Comparison of ENCODE assay signal across 7 cellular contexts in the genomic region with DNA sequence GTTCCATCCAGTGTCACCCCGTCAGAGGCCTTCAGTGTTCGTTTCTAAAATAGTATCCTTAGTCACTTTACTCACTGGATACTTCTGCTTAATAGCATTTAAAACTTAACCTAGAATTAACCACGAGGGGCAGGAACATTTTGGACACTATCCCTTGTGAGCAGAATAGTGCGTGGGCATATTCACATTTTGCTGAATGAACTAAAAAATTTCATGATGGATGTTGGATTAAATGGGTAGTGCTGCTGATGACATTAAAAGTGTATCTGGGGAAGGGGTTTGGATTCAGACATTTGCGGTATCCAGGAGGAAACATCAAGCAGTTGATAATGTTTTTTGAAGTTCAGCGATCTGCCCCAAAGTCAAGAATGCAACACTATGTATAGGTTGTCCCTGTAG. TPM values are rescaled to one million over a fixed set of nuclear protein-coding genes. Genes with fewer than 3 reads are reported as not detected.
DNase-seq lines count a peak whose midpoint lies in the region; ATAC-seq and TF ChIP-seq lines count a peak whose summit lies in the region.

No MANE protein-coding gene starts in this region.

- intact Hi-C loops in activated B cell treated with CpG ODN at 0.5 μM for 24 hours (cut with micrococcal nuclease), result loop anchor here (1.0 to 5.0 kb wide), 8 partner anchors 53 to 1522 kb away; a partner anchor contains a TSS

- TF ChIP-seq CTCF in HFFc6 (IDR thresholded peaks at IDR 0.05) (no peak), activated B cell treated with CpG ODN at 0.5 μM for 24 hours (IDR thresholded peaks at IDR 0.05) (no peak)

- CTCF ChIA-PET in activated B cell treated with CpG ODN at 0.5 μM for 24 hours (lab: Charles Lee), result interaction anchor here (0.7 to 0.9 kb wide), 3 partner anchors 53 to 253 kb away, joined by 3 to 4 read pairs (median 4); a partner anchor contains a TSS

- peaks cover 29% of the 10 kb centered on the region for H3K36me3 Mint-ChIP-seq in HFFc6 (ENCODE audit: low read depth)
- H3K36me3 Mint-ChIP-seq in activated B cell treated with CpG ODN at 0.5 μM for 24 hours (ENCODE audit: low read depth), result peaks cover 56% of the 10 kb centered on the region

- H3K27ac Mint-ChIP-seq in HFFc6 (peak overlapping the region; percentile 99), activated B cell treated with CpG ODN at 0.5 μM for 24 hours (peak overlapping the region; percentile 98)
- H3K27ac Mint-ChIP-seq in stimulated activated naive CD8-positive, alpha-beta T cell treated with anti-CD3 and anti-CD28 coated beads, Interleukin-15, amount 100 ng/mL, for 72 hours, result peak overlapping the region; percentile 98 to 99

- H3K27me3 ChIP-seq in iPS DF 6.9 (ENCODE audit: control insufficient read depth, insufficient read depth, low read length), result no peaks in the 10 kb centered on the region

- no peaks in the 10 kb centered on the region; the same call in 1 of the 2 replicates for H3K36me3 ChIP-seq in iPS DF 6.9 (ENCODE audit: control insufficient read depth, insufficient read depth, low read length)

- H3K27me3 Mint-ChIP-seq in HFFc6 (ENCODE audit: insufficient read depth), result peaks cover 13% of the 10 kb centered on the region
- H3K27me3 Mint-ChIP-seq in activated B cell treated with CpG ODN at 0.5 μM for 24 hours, result peaks cover 2% of the 10 kb centered on the region
- no peaks in the 10 kb centered on the region for H3K27me3 Mint-ChIP-seq in stimulated activated naive CD8-positive, alpha-beta T cell treated with anti-CD3 and anti-CD28 coated beads, Interleukin-15, amount 100 ng/mL, for 72 hours

- peak overlapping the region; percentile 62; the same call in 1 of the 2 replicates for H3K4me3 ChIP-seq in iPS DF 6.9 (ENCODE audit: low read length)

- no peaks in the 10 kb centered on the region for H3K9me3 ChIP-seq in iPS DF 6.9 (ENCODE audit: control insufficient read depth, insufficient read depth, low read length)

- peaks cover 37% of the 10 kb centered on the region for H3K4me1 Mint-ChIP-seq in HFFc6 (ENCODE audit: low read depth)
- H3K4me1 Mint-ChIP-seq in activated B cell treated with CpG ODN at 0.5 μM for 24 hours, result peaks cover 41% of the 10 kb centered on the region
- peaks cover 47% of the 10 kb centered on the region for H3K4me1 Mint-ChIP-seq in stimulated activated naive CD8-positive, alpha-beta T cell treated with anti-CD3 and anti-CD28 coated beads, Interleukin-15, amount 100 ng/mL, for 72 hours

- no peak for ATAC-seq in activated B cell treated with CpG ODN at 0.5 μM for 24 hours (ENCODE audit: low read depth)
- ATAC-seq in stimulated activated naive CD8-positive, alpha-beta T cell treated with anti-CD3 and anti-CD28 coated beads, Interleukin-15, amount 100 ng/mL, for 72 hours, result no peak
- no peak for ATAC-seq in GM21515 (IDR thresholded peaks at IDR 0.05; ENCODE audit: unreplicated experiment)
- ATAC-seq in GM21360 (IDR thresholded peaks at IDR 0.05; ENCODE audit: unreplicated experiment), result no peak

- H3K27ac ChIP-seq in iPS DF 6.9 (ENCODE audit: low read length), result no peak overlapping the region

- no peaks in the 10 kb centered on the region for H3K9me3 Mint-ChIP-seq in HFFc6
- no peaks in the 10 kb centered on the region for H3K9me3 Mint-ChIP-seq in activated B cell treated with CpG ODN at 0.5 μM for 24 hours
- no peaks in the 10 kb centered on the region for H3K9me3 Mint-ChIP-seq in stimulated activated naive CD8-positive, alpha-beta T cell treated with anti-CD3 and anti-CD28 coated beads, Interleukin-15, amount 100 ng/mL, for 72 hours

- H3K4me1 ChIP-seq in iPS DF 6.9 (ENCODE audit: control insufficient read depth, insufficient read depth, low read length), result no peaks in the 10 kb centered on the region

- no CpG with 5 or more reads among the region's 6 CpGs for WGBS in iPS DF 6.9 (ENCODE audit: insufficient coverage, insufficient read length)

- POLR2A ChIA-PET in activated B cell treated with CpG ODN at 0.5 μM for 24 hours (lab: Charles Lee), result interaction anchor here (0.6 to 4.0 kb wide), 14 partner anchors 15 to 1035 kb away, joined by 3 to 95 read pairs (median 4); a partner anchor contains a TSS

- DNase-seq in HFFc6 (no peak), activated B cell treated with CpG ODN at 0.5 μM for 24 hours (no peak), iPS DF 6.9 (ENCODE audit: low read depth, low spot score) (no peak), DMS79 treated with DMSO at 0.1 percent for 48 hours (lab: John Stamatoyannopoulos, UW) (no peak)
- no peak for DNase-seq in stimulated activated naive CD8-positive, alpha-beta T cell treated with anti-CD3 and anti-CD28 coated beads, Interleukin-15, amount 100 ng/mL, for 72 hours

- H3K4me3 Mint-ChIP-seq in HFFc6 (peak overlapping the region; percentile 92), activated B cell treated with CpG ODN at 0.5 μM for 24 hours (peak overlapping the region; percentile 97)
- H3K4me3 Mint-ChIP-seq in stimulated activated naive CD8-positive, alpha-beta T cell treated with anti-CD3 and anti-CD28 coated beads, Interleukin-15, amount 100 ng/mL, for 72 hours, result peak overlapping the region; percentile 94 to 98

RNA-seq across cellular contexts. Expression of a gene that starts 0.8 kb away (rescaled TPM):
- total RNA-seq in HFFc6 (2021; fragmentation: NEBNext Ultra II Directional; extraction: Animal tissue kit (Norgen Biotek cat#: 25700)), result 10 to 100 TPM; 46.9 to 61.2 (median 54.9) TPM
- total RNA-seq in activated B cell treated with CpG ODN at 0.5 μM for 24 hours, result 107 and 120 TPM in 2 replicates

RNA-seq across cellular contexts. Expression of a gene that starts 53.1 kb away (rescaled TPM):
- total RNA-seq in HFFc6 (2021; fragmentation: NEBNext Ultra II Directional; extraction: Animal tissue kit (Norgen Biotek cat#: 25700)), result 100 to 1,000 TPM; 275 to 313 (median 300) TPM
- total RNA-seq in activated B cell treated with CpG ODN at 0.5 μM for 24 hours, result 152 and 158 TPM in 2 replicates
